Comparison of ENCODE assay signal across 23 cellular contexts in genomic region chr16:78432451-78432850, GRCh38.
"Had no signal": no experiment of that assay in that cellular context is flagged by ENCODE, and none has a peak within 500 bp of the region (broad histone marks: within the 10 kb centered on the region; RNA-seq: fewer than 3 reads in every experiment).

No MANE protein-coding gene starts in this region.

- H3K36me3 ChIP-seq: neural progenitor cell, ovary, right lobe of liver, sigmoid colon, thoracic aorta, thyroid gland, vagina had no signal

- H3K27me3 ChIP-seq: neural progenitor cell, ovary, right lobe of liver, sigmoid colon, stomach, thyroid gland, tibial nerve, upper lobe of left lung, vagina had no signal

- DNase-seq: occipital lobe; ovary; posterior cingulate gyrus; psoas muscle; right cardiac atrium; right lobe of liver; sigmoid colon; small intestine; stimulated activated CD4-positive, alpha-beta T cell treated with anti-CD3 and anti-CD28 coated beads, Interleukin-15, amount 100 ng/mL, for 24 hours; stimulated activated CD4-positive, alpha-beta T cell treated with anti-CD3 and anti-CD28 coated beads, Interleukin-2, amount 100 ng/mL, for 24 hours; stimulated activated CD4-positive, alpha-beta T cell treated with anti-CD3 and anti-CD28 coated beads, Interleukin-2, amount 100 ng/mL, for 48 hours; stimulated activated CD4-positive, alpha-beta T cell treated with anti-CD3 and anti-CD28 coated beads, Interleukin-4, amount 100 ng/mL, for 24 hours; stimulated activated naive B cell treated with anti-CD40 and anti-IgM and Interleukin-4, amounts not matched to agents 10 μg/mL and 1 μg/mL and 100 μg/mL, for 72 hours; stimulated activated naive CD4-positive, alpha-beta T cell treated with Interleukin-2 at 50 U/mL for 16 hours; stomach; trophoblast cell had no signal

- ATAC-seq: psoas muscle; right cardiac atrium; right lobe of liver; stimulated activated effector memory CD8-positive, alpha-beta T cell treated with anti-CD3 and anti-CD28 coated beads, Interleukin-12 subunit alpha, Interleukin-12 subunit beta, amount 100 ng/mL, for 72 hours; stimulated activated naive B cell treated with anti-CD40 and anti-IgM and Interleukin-4, amounts not matched to agents 10 μg/mL and 1 μg/mL and 100 μg/mL, for 72 hours had no signal

- H3K4me3 ChIP-seq: neural progenitor cell, ovary, psoas muscle, right lobe of liver, sigmoid colon, stomach, thoracic aorta, thyroid gland, tibial nerve, upper lobe of left lung, vagina had no signal
